Comparison of ENCODE assay signal across 1 cellular context in the genomic region with DNA sequence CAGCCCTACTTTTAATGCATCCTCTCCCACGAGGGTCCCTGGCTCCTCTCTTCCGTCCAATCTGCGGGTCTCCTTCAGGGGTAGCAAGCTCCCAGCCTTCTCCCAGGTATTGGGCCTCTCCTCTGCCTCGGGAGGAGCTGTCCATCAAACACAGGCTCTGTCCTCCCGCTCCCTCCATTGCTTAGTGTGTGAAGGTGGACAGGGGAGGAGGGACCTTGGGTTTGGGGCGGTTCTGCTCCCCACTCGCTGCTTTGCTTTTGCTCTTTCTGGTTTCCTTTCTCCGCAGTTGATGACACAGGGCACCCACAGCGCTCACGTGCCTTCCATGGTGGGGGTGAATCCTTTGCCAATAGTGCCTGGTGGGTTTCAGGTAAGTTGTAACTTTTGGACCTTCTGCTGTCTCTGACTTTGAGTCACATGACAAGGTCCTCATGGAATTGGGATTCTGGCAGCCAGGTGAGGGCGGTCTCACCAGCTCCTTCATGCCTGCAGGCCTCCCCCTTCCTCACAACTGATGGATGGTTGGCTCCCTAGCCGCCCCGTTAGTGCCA.
A peak's percentile ranks its signal among the peaks of the same experiment; 100 is the strongest.
TF ChIP-seq lines count a peak whose summit lies in the region.

No MANE protein-coding gene starts in this region.

TF ChIP-seq in H1, 55 proteins besides CTCF, POLR2A, EP300 and RAD21:
- no peak for TF ChIP-seq JUND (IDR thresholded peaks at IDR 0.05; ENCODE audit: low read length)
- TF ChIP-seq, protein P1, sequence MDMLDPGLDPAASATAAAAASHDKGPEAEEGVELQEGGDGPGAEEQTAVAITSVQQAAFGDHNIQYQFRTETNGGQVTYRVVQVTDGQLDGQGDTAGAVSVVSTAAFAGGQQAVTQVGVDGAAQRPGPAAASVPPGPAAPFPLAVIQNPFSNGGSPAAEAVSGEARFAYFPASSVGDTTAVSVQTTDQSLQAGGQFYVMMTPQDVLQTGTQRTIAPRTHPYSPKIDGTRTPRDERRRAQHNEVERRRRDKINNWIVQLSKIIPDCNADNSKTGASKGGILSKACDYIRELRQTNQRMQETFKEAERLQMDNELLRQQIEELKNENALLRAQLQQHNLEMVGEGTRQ (IDR thresholded peaks at IDR 0.05; ENCODE audit: low read length), result peak; percentile 32; the same call in 1 of the 2 replicates
